ENCODE assay signal across 18 cellular contexts in the genomic region with DNA sequence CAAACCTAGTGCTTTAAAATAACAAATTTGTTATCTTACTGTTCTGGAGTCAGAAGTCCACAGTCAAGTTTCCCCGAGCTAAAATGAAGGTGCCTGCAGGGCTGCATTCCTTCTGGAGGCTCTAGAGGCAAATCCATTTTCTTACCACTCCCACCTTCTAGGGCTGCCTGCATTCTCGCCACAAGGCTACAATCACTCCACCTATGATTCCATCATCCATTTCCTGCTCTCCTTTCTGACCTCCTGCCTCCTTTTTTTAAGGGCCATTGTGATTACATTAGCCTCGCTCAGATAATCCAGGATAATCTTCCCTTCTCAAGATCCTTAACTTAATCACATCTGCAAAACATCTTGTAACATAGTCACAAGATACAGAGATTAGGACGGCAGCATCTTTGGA. TPM values are rescaled to one million over a fixed set of nuclear protein-coding genes. Genes with fewer than 3 reads are reported as not detected.
A peak's percentile ranks its signal among the peaks of the same experiment; 100 is the strongest.
DNase-seq lines count a peak whose midpoint lies in the region; ATAC-seq, FAIRE-seq and TF ChIP-seq lines count a peak whose summit lies in the region.
"Had no signal": no experiment of that assay in that cellular context is flagged by ENCODE, and none has a peak within 500 bp of the region (broad histone marks: within the 10 kb centered on the region; RNA-seq: fewer than 3 reads in every experiment).

No MANE protein-coding gene starts in this region.

- DNase-seq in D721Med (ENCODE audit: insufficient read length, low spot score) (peak; percentile 41), NCI-H524 (lab: John Stamatoyannopoulos, UW) (peak; percentile 82 to 97), WTC11 (ENCODE audit: low spot score) (no peak), left colon (no peak), NCI-H774 (lab: John Stamatoyannopoulos, UW) (no peak)
- DNase-seq in activated CD4-positive, alpha-beta T cell treated with anti-CD3 and anti-CD28 coated beads, Interleukin-2, amount 50 U/mL, for 4 hours: no peak
- no peak for DNase-seq in activated naive CD8-positive, alpha-beta T cell treated with anti-CD3 and anti-CD28 coated beads for 36 hours
- DNase-seq: CD8-positive, alpha-beta T cell; DND-41; GF-D8; KBM-7; MV-4-11; NCI-H1436; NCI-H2029; NCI-H526; SW 1271 had no signal

- H3K4me3 Mint-ChIP-seq in WTC11: no peak overlapping the region
- H3K4me3 Mint-ChIP-seq in activated naive CD8-positive, alpha-beta T cell treated with anti-CD3 and anti-CD28 coated beads for 36 hours: no peak overlapping the region
- H3K4me3 Mint-ChIP-seq: CD8-positive, alpha-beta T cell had no signal

- no peaks in the 10 kb centered on the region for H3K9me3 Mint-ChIP-seq in WTC11
- H3K9me3 Mint-ChIP-seq in activated naive CD8-positive, alpha-beta T cell treated with anti-CD3 and anti-CD28 coated beads for 36 hours: no peaks in the 10 kb centered on the region
- H3K9me3 Mint-ChIP-seq: CD8-positive, alpha-beta T cell had no signal

- CTCF ChIA-PET in WTC11 (lab: Charles Lee): interaction anchor here (0.5 to 1.4 kb wide), 5 partner anchors 17 to 204 kb away, joined by 3 to 4 read pairs (median 3); a partner anchor contains a TSS

- intact Hi-C loops in left colon (cut with DNase I, micrococcal nuclease): no loop called here

- POLR2A ChIA-PET in WTC11 (lab: Charles Lee): no interaction called here

- TF ChIP-seq CTCF in D721Med (IDR thresholded peaks at IDR 0.05; ENCODE audit: insufficient read depth, missing control alignments): no peak
- TF ChIP-seq CTCF in WTC11 (IDR thresholded peaks at IDR 0.05): no peak

- no peaks in the 10 kb centered on the region for H3K27me3 Mint-ChIP-seq in WTC11 (ENCODE audit: low read depth)
- H3K27me3 Mint-ChIP-seq in activated naive CD8-positive, alpha-beta T cell treated with anti-CD3 and anti-CD28 coated beads for 36 hours: no peaks in the 10 kb centered on the region

- 0 out of 2 replicates have a peak overlapping the region, but pooled peaks have one; percentile 27 for H3K27ac Mint-ChIP-seq in WTC11
- H3K27ac Mint-ChIP-seq in activated naive CD8-positive, alpha-beta T cell treated with anti-CD3 and anti-CD28 coated beads for 36 hours: no peak overlapping the region
- H3K27ac Mint-ChIP-seq: CD8-positive, alpha-beta T cell had no signal

- ATAC-seq in WTC11: peak; percentile 66
- peak; percentile 69 for ATAC-seq in left colon
- ATAC-seq in HG03378 (IDR thresholded peaks at IDR 0.05; ENCODE audit: unreplicated experiment): no peak
- ATAC-seq: CD8-positive, alpha-beta T cell had no signal

- peaks cover 47% of the 10 kb centered on the region for H3K4me1 Mint-ChIP-seq in WTC11
- H3K4me1 Mint-ChIP-seq in activated naive CD8-positive, alpha-beta T cell treated with anti-CD3 and anti-CD28 coated beads for 36 hours: peaks cover 5% of the 10 kb centered on the region

- peak; percentile 90 for FAIRE-seq in D721Med (lab: Jason Lieb, UNC)
- FAIRE-seq: GM12892 had no signal

- H3K36me3 Mint-ChIP-seq in WTC11: no peaks in the 10 kb centered on the region
- H3K36me3 Mint-ChIP-seq in activated naive CD8-positive, alpha-beta T cell treated with anti-CD3 and anti-CD28 coated beads for 36 hours: no peaks in the 10 kb centered on the region
- H3K36me3 Mint-ChIP-seq: CD8-positive, alpha-beta T cell had no signal

TF ChIP-seq in WTC11, 78 proteins besides CTCF, POLR2A, EP300 and RAD21:
- TF ChIP-seq, protein P1, sequence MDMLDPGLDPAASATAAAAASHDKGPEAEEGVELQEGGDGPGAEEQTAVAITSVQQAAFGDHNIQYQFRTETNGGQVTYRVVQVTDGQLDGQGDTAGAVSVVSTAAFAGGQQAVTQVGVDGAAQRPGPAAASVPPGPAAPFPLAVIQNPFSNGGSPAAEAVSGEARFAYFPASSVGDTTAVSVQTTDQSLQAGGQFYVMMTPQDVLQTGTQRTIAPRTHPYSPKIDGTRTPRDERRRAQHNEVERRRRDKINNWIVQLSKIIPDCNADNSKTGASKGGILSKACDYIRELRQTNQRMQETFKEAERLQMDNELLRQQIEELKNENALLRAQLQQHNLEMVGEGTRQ (CRISPR knock-in tag; IDR thresholded peaks at IDR 0.05): no peak
- TF ChIP-seq GTF2I (CRISPR knock-in tag; conservative IDR thresholded peaks at IDR 0.05) (no peak), GABPB1 (CRISPR knock-in tag; IDR thresholded peaks at IDR 0.05) (no peak), KAT7 (CRISPR knock-in tag; IDR thresholded peaks at IDR 0.05; ENCODE audit: borderline replicate concordance) (no peak), NFE2L1 (CRISPR knock-in tag; IDR thresholded peaks at IDR 0.05) (no peak), SMAD4 (CRISPR knock-in tag; IDR thresholded peaks at IDR 0.05) (no peak), TEAD4 (CRISPR knock-in tag; IDR thresholded peaks at IDR 0.05) (no peak)
- TF ChIP-seq, protein P2, sequence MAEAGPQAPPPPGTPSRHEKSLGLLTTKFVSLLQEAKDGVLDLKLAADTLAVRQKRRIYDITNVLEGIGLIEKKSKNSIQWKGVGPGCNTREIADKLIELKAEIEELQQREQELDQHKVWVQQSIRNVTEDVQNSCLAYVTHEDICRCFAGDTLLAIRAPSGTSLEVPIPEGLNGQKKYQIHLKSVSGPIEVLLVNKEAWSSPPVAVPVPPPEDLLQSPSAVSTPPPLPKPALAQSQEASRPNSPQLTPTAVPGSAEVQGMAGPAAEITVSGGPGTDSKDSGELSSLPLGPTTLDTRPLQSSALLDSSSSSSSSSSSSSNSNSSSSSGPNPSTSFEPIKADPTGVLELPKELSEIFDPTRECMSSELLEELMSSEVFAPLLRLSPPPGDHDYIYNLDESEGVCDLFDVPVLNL (CRISPR knock-in tag; IDR thresholded peaks at IDR 0.05; ENCODE audit: borderline replicate concordance, low read depth): no peak
- TF ChIP-seq, protein P3, sequence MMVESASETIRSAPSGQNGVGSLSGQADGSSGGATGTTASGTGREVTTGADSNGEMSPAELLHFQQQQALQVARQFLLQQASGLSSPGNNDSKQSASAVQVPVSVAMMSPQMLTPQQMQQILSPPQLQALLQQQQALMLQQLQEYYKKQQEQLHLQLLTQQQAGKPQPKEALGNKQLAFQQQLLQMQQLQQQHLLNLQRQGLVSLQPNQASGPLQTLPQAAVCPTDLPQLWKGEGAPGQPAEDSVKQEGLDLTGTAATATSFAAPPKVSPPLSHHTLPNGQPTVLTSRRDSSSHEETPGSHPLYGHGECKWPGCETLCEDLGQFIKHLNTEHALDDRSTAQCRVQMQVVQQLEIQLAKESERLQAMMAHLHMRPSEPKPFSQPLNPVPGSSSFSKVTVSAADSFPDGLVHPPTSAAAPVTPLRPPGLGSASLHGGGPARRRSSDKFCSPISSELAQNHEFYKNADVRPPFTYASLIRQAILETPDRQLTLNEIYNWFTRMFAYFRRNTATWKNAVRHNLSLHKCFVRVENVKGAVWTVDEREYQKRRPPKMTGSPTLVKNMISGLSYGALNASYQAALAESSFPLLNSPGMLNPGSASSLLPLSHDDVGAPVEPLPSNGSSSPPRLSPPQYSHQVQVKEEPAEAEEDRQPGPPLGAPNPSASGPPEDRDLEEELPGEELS (CRISPR knock-in tag; IDR thresholded peaks at IDR 0.05): no peak
TF ChIP-seq in WTC11: peak in this region for 0.

RNA-seq across cellular contexts. Expression of a gene that starts 42.4 kb away (rescaled TPM):
- total RNA-seq in WTC11 (2021) (11.8 to 16.3 TPM (median 15.5 TPM) in 3 replicates), left colon (10 to 100 TPM; 13.0 to 16.5 TPM)
- total RNA-seq in activated naive CD8-positive, alpha-beta T cell treated with anti-CD3 and anti-CD28 coated beads for 36 hours: 1 to 10 TPM; 8.9 to 9.9 TPM

RNA-seq across cellular contexts. Expression of a gene that starts 44.6 kb away (rescaled TPM):
- 5.2 to 8.5 TPM (median 5.8 TPM) in 3 replicates for total RNA-seq in WTC11 (2021)
- total RNA-seq in left colon: 10 to 100 TPM in 1 of 2 donors, 1 to 10 TPM in 1; 9.2 to 15.9 TPM
- total RNA-seq in activated naive CD8-positive, alpha-beta T cell treated with anti-CD3 and anti-CD28 coated beads for 36 hours: 10 to 100 TPM; 12.8 to 13.0 TPM

Comparison
In these comparisons a context has a peak if more than half of its experiments do, and no peak if none do; other contexts are left out.
1. DNase-seq: peak in D721Med (single experiment) and NCI-H524 (2 of 2); none in WTC11 (single experiment), left colon (0 of 2), NCI-H774 (single experiment), activated CD4-positive, alpha-beta T cell treated with anti-CD3 and anti-CD28 coated beads, Interleukin-2, amount 50 U/mL, for 4 hours (0 of 2) and activated naive CD8-positive, alpha-beta T cell treated with anti-CD3 and anti-CD28 coated beads for 36 hours (single experiment).